1 cellular context compared by ENCODE assay signal in genomic region chr1:17370618-17371017, GRCh38.
TF ChIP-seq lines count a peak whose summit lies in the region.

No MANE protein-coding gene starts in this region.

TF ChIP-seq in K562, 482 proteins besides CTCF, POLR2A, EP300 and RAD21:
- TF ChIP-seq TFE3 (CRISPR knock-in tag; IDR thresholded peaks at IDR 0.05), result peak; percentile 41
- TF ChIP-seq, protein P1, sequence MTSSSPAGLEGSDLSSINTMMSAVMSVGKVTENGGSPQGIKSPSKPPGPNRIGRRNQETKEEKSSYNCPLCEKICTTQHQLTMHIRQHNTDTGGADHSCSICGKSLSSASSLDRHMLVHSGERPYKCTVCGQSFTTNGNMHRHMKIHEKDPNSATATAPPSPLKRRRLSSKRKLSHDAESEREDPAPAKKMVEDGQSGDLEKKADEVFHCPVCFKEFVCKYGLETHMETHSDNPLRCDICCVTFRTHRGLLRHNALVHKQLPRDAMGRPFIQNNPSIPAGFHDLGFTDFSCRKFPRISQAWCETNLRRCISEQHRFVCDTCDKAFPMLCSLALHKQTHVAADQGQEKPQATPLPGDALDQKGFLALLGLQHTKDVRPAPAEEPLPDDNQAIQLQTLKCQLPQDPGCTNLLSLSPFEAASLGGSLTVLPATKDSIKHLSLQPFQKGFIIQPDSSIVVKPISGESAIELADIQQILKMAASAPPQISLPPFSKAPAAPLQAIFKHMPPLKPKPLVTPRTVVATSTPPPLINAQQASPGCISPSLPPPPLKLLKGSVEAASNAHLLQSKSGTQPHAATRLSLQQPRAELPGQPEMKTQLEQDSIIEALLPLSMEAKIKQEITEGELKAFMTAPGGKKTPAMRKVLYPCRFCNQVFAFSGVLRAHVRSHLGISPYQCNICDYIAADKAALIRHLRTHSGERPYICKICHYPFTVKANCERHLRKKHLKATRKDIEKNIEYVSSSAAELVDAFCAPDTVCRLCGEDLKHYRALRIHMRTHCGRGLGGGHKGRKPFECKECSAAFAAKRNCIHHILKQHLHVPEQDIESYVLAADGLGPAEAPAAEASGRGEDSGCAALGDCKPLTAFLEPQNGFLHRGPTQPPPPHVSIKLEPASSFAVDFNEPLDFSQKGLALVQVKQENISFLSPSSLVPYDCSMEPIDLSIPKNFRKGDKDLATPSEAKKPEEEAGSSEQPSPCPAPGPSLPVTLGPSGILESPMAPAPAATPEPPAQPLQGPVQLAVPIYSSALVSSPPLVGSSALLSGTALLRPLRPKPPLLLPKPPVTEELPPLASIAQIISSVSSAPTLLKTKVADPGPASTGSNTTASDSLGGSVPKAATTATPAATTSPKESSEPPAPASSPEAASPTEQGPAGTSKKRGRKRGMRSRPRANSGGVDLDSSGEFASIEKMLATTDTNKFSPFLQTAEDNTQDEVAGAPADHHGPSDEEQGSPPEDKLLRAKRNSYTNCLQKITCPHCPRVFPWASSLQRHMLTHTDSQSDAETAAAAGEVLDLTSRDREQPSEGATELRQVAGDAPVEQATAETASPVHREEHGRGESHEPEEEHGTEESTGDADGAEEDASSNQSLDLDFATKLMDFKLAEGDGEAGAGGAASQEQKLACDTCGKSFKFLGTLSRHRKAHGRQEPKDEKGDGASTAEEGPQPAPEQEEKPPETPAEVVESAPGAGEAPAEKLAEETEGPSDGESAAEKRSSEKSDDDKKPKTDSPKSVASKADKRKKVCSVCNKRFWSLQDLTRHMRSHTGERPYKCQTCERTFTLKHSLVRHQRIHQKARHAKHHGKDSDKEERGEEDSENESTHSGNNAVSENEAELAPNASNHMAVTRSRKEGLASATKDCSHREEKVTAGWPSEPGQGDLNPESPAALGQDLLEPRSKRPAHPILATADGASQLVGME (CRISPR knock-in tag; IDR thresholded peaks at IDR 0.05), result no peak
- no peak for TF ChIP-seq ZNF140 (CRISPR knock-in tag; IDR thresholded peaks at IDR 0.05)
- TF ChIP-seq MAFK (IDR thresholded peaks at IDR 0.05; ENCODE audit: low read length), result no peak
- TF ChIP-seq MITF (IDR thresholded peaks at IDR 0.05), result 0 out of 2 replicates have a peak, but pooled peaks have one; percentile 5
- TF ChIP-seq CLOCK (CRISPR knock-in tag; IDR thresholded peaks at IDR 0.05; ENCODE audit: borderline replicate concordance), result no peak
- no peak for TF ChIP-seq HDAC6 (IDR thresholded peaks at IDR 0.05; ENCODE audit: low read depth, low read length)
- TF ChIP-seq STAT5B (CRISPR knock-in tag; IDR thresholded peaks at IDR 0.05), result no peak
- TF ChIP-seq, protein P2, sequence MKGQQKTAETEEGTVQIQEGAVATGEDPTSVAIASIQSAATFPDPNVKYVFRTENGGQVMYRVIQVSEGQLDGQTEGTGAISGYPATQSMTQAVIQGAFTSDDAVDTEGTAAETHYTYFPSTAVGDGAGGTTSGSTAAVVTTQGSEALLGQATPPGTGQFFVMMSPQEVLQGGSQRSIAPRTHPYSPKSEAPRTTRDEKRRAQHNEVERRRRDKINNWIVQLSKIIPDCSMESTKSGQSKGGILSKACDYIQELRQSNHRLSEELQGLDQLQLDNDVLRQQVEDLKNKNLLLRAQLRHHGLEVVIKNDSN (CRISPR knock-in tag; IDR thresholded peaks at IDR 0.05), result 0 out of 2 replicates have a peak, but pooled peaks have one; percentile 43
- no peak for TF ChIP-seq POLR2B (IDR thresholded peaks at IDR 0.05; ENCODE audit: low read depth, partially characterized antibody)
